In genomic region chr15:75449585-75450306, GRCh38 we compare ENCODE assay signal across 8 cellular contexts. TPM values are rescaled to one million over a fixed set of nuclear protein-coding genes. Genes with fewer than 3 reads are reported as not detected.
DNase-seq lines count a peak whose midpoint lies in the region; ATAC-seq and TF ChIP-seq lines count a peak whose summit lies in the region.

No MANE protein-coding gene starts in this region.

- no peak for TF ChIP-seq CTCF in heart right ventricle (IDR thresholded peaks at IDR 0.05)
- TF ChIP-seq CTCF in breast epithelium (IDR thresholded peaks at IDR 0.05): no peak
- no peak for TF ChIP-seq CTCF in vagina (IDR thresholded peaks at IDR 0.05)

- no peak for ATAC-seq in heart right ventricle
- ATAC-seq in left cardiac atrium: no peak

- intact Hi-C loops in heart right ventricle (cut with DNase I) (loop anchor here in 5 of 10 donors (5.0 to 10.0 kb wide), 4 partner anchors 77 to 178 kb away; partner anchors contain the start of genes SNUPN (in 4 of the 5) and MAN2C1 (in 3 of the 5)), left cardiac atrium (cut with DNase I) (loop anchor here in 1 of 2 donors (10.0 kb wide), 1 partner anchor 125 kb away; the partner anchor contains the start of gene PTPN9), breast epithelium (cut with DNase I; ENCODE audit: low total_unique reads) (no loop called here), vagina (cut with DNase I) (loop anchor here (5.0 to 10.0 kb wide), 3 partner anchors 125 to 205 kb away; partner anchors contain the start of genes PTPN9 and SNUPN)

- H3K4me1 ChIP-seq in heart right ventricle (peaks cover 0 to 64% (median 30%) of the 10 kb centered on the region in 9 donors), breast epithelium (no peaks in the 10 kb centered on the region), mononuclear cell (ENCODE audit: insufficient read depth, low read length) (peaks cover 74% of the 10 kb centered on the region), vagina (peaks cover 32% of the 10 kb centered on the region)

- H3K27me3 ChIP-seq in heart right ventricle (no peaks in the 10 kb centered on the region), breast epithelium (no peaks in the 10 kb centered on the region), mononuclear cell (ENCODE audit: insufficient read depth, low read length) (no peaks in the 10 kb centered on the region), vagina (no peaks in the 10 kb centered on the region)

- H3K9me3 ChIP-seq in heart right ventricle (no peaks in the 10 kb centered on the region), breast epithelium (no peaks in the 10 kb centered on the region), mononuclear cell (ENCODE audit: low read depth, low read length) (no peaks in the 10 kb centered on the region), vagina (no peaks in the 10 kb centered on the region)

- 59 to 61% methylated on average over 14 of the region's 14 CpGs for WGBS in heart right ventricle, 2 donors

- H3K4me3 ChIP-seq in heart right ventricle: peak overlapping the region; percentile 39 to 97 (median 82)
- H3K4me3 ChIP-seq in breast epithelium: peak overlapping the region; percentile 78 to 94 (median 89)
- peak overlapping the region; percentile 67 for H3K4me3 ChIP-seq in mononuclear cell (ENCODE audit: low read length)
- H3K4me3 ChIP-seq in vagina: peak overlapping the region; percentile 74 to 94

- DNase-seq in heart right ventricle (no peak), left cardiac atrium (no peak), breast epithelium (ENCODE audit: low spot score in 2 of 2) (no peak), vagina (ENCODE audit: extremely low spot score in 2 of 2) (no peak), NCI-H2171 treated with DMSO at 0.1 percent for 48 hours (lab: John Stamatoyannopoulos, UW) (no peak), GOT3 (lab: John Stamatoyannopoulos, UW) (no peak)
- DNase-seq in stimulated activated CD4-positive, alpha-beta T cell treated with anti-CD3 and anti-CD28 coated beads, Interleukin-4, amount 100 ng/mL, for 24 hours: no peak

- H3K36me3 ChIP-seq in heart right ventricle: peaks cover 0 to 18% (median 0%) of the 10 kb centered on the region in 9 donors
- no peaks in the 10 kb centered on the region for H3K36me3 ChIP-seq in breast epithelium
- H3K36me3 ChIP-seq in vagina: no peaks in the 10 kb centered on the region

- peak overlapping the region in 8 of 10 donors; percentile 85 to 98 (median 93) for H3K27ac ChIP-seq in heart right ventricle
- peak overlapping the region; percentile 98 to 99 for H3K27ac ChIP-seq in breast epithelium
- peak overlapping the region; percentile 99 for H3K27ac ChIP-seq in vagina

- TF ChIP-seq POLR2A in breast epithelium (IDR thresholded peaks at IDR 0.05): no peak
- no peak for TF ChIP-seq POLR2A in vagina (IDR thresholded peaks at IDR 0.05)

RNA-seq across cellular contexts. Expression of gene SIN3A, which starts 1.7 kb away (rescaled TPM):
- total RNA-seq in heart right ventricle (10 to 100 TPM; 24.9 to 41.8 (median 29.9) TPM), left cardiac atrium (10 to 100 TPM; 32.3 to 37.2 TPM), breast epithelium (10 to 100 TPM; 40.2 to 66.9 (median 49.5) TPM), mononuclear cell (100 TPM), vagina (59.2 TPM)
- polyA plus RNA-seq in heart right ventricle: 1 to 10 TPM; 7.9 to 8.2 TPM
